ENCODE assay signal across 32 cellular contexts in the genomic region with DNA sequence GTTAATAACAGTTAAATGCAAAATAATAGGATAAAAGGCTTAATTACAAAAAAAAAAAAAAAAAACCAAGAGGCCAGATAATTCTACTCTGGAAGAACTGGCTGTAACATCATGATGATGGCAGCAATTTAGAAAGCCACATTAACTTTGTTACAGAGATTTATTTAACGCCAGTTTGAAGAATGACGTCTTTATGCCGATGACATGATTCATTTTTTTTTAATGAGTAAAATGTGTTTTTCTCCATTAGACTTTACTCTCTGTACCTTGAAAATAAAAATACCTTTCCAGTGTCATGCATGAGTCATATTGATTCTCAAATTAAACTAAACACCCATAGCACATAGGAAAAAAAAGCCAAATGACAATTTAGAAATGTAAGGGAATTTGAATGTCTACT.
"Had no signal": no experiment of that assay in that cellular context is flagged by ENCODE, and none has a peak within 500 bp of the region (broad histone marks: within the 10 kb centered on the region; RNA-seq: fewer than 3 reads in every experiment).

No MANE protein-coding gene starts in this region.

- H3K4me3 Mint-ChIP-seq: activated CD4-positive, alpha-beta memory T cell treated with anti-CD3 and anti-CD28 coated beads for 36 hours; activated CD4-positive, alpha-beta T cell treated with anti-CD3 and anti-CD28 coated beads for 36 hours; activated CD4-positive, alpha-beta T cell treated with anti-CD3 and anti-CD28 coated beads, Interleukin-2, amount 10 ng/mL, durations not matched to agents 24 days and 14 days; activated CD8-positive, alpha-beta memory T cell treated with anti-CD3 and anti-CD28 coated beads, Interleukin-2, amount 10 ng/mL, durations not matched to agents 7 days and 5 days; activated CD8-positive, alpha-beta T cell treated with anti-CD3 and anti-CD28 coated beads, Interleukin-2, amount 10 ng/mL, durations not matched to agents 7 days and 5 days; activated naive CD4-positive, alpha-beta T cell treated with anti-CD3 and anti-CD28 coated beads, Interleukin-2, amount 10 ng/mL, durations not matched to agents 7 days and 5 days; activated naive CD8-positive, alpha-beta T cell treated with anti-CD3 and anti-CD28 coated beads, Interleukin-2, amount 10 ng/mL, durations not matched to agents 7 days and 5 days; activated T-cell treated with anti-CD3 and anti-CD28 coated beads, Interleukin-2, amount 50 U/mL, for 72 hours; brain; T-helper 17 cell; T-helper 2 cell treated with Interferon-gamma antibody and Interleukin-4, amounts not matched to agents 5 μg/mL and 100 μg/mL, for 36 hours had no signal

- H3K9me3 Mint-ChIP-seq: activated CD4-positive, alpha-beta T cell treated with anti-CD3 and anti-CD28 coated beads, Interleukin-2, amount 10 ng/mL, durations not matched to agents 24 days and 14 days had no signal

- H3K27me3 Mint-ChIP-seq: activated CD4-positive, alpha-beta memory T cell treated with anti-CD3 and anti-CD28 coated beads for 36 hours; activated CD4-positive, alpha-beta T cell treated with anti-CD3 and anti-CD28 coated beads for 36 hours; activated CD4-positive, alpha-beta T cell treated with anti-CD3 and anti-CD28 coated beads, Interleukin-2, amount 10 ng/mL, durations not matched to agents 24 days and 14 days; activated CD8-positive, alpha-beta memory T cell treated with anti-CD3 and anti-CD28 coated beads, Interleukin-2, amount 10 ng/mL, durations not matched to agents 7 days and 5 days; activated naive CD4-positive, alpha-beta T cell treated with anti-CD3 and anti-CD28 coated beads, Interleukin-2, amount 10 ng/mL, durations not matched to agents 7 days and 5 days; activated naive CD8-positive, alpha-beta T cell treated with anti-CD3 and anti-CD28 coated beads, Interleukin-2, amount 10 ng/mL, durations not matched to agents 7 days and 5 days; brain; T-helper 17 cell had no signal

- ATAC-seq: activated CD4-positive, alpha-beta T cell treated with anti-CD3 and anti-CD28 coated beads for 36 hours; activated CD8-positive, alpha-beta memory T cell treated with anti-CD3 and anti-CD28 coated beads, Interleukin-2, amount 10 ng/mL, durations not matched to agents 7 days and 5 days; activated CD8-positive, alpha-beta T cell treated with anti-CD3 and anti-CD28 coated beads, Interleukin-2, amount 10 ng/mL, durations not matched to agents 7 days and 5 days; activated naive CD4-positive, alpha-beta T cell treated with anti-CD3 and anti-CD28 coated beads, Interleukin-2, amount 50 U/mL, for 72 hours; activated T-cell treated with anti-CD3 and anti-CD28 coated beads, Interleukin-2, amount 50 U/mL, for 72 hours; foreskin keratinocyte; gastrocnemius medialis; heart left ventricle; T-helper 17 cell had no signal

- H3K36me3 Mint-ChIP-seq: activated CD4-positive, alpha-beta memory T cell treated with anti-CD3 and anti-CD28 coated beads for 36 hours; activated CD8-positive, alpha-beta memory T cell treated with anti-CD3 and anti-CD28 coated beads, Interleukin-2, amount 10 ng/mL, durations not matched to agents 7 days and 5 days; activated naive CD4-positive, alpha-beta T cell treated with anti-CD3 and anti-CD28 coated beads, Interleukin-2, amount 10 ng/mL, durations not matched to agents 7 days and 5 days; activated naive CD4-positive, alpha-beta T cell treated with anti-CD3 and anti-CD28 coated beads, Interleukin-2, amount 50 U/mL, for 72 hours; activated naive CD8-positive, alpha-beta T cell treated with anti-CD3 and anti-CD28 coated beads, Interleukin-2, amount 10 ng/mL, durations not matched to agents 7 days and 5 days; brain had no signal

- FAIRE-seq: endothelial cell of umbilical vein had no signal

- H3K27ac Mint-ChIP-seq: activated CD4-positive, alpha-beta memory T cell treated with anti-CD3 and anti-CD28 coated beads for 36 hours; activated CD4-positive, alpha-beta T cell treated with anti-CD3 and anti-CD28 coated beads for 36 hours; activated CD4-positive, alpha-beta T cell treated with anti-CD3 and anti-CD28 coated beads, Interleukin-2, amount 10 ng/mL, durations not matched to agents 24 days and 14 days; activated CD8-positive, alpha-beta memory T cell treated with anti-CD3 and anti-CD28 coated beads, Interleukin-2, amount 10 ng/mL, durations not matched to agents 7 days and 5 days; activated CD8-positive, alpha-beta T cell treated with anti-CD3 and anti-CD28 coated beads, Interleukin-2, amount 10 ng/mL, durations not matched to agents 7 days and 5 days; activated naive CD4-positive, alpha-beta T cell treated with anti-CD3 and anti-CD28 coated beads, Interleukin-2, amount 10 ng/mL, durations not matched to agents 7 days and 5 days; activated naive CD4-positive, alpha-beta T cell treated with anti-CD3 and anti-CD28 coated beads, Interleukin-2, amount 50 U/mL, for 72 hours; activated T-cell treated with anti-CD3 and anti-CD28 coated beads, Interleukin-2, amount 50 U/mL, for 72 hours; T-helper 17 cell; T-helper 2 cell treated with Interferon-gamma antibody and Interleukin-4, amounts not matched to agents 5 μg/mL and 100 μg/mL, for 36 hours had no signal

- H3K4me1 Mint-ChIP-seq: activated CD4-positive, alpha-beta T cell treated with anti-CD3 and anti-CD28 coated beads for 36 hours; activated CD4-positive, alpha-beta T cell treated with anti-CD3 and anti-CD28 coated beads, Interleukin-2, amount 10 ng/mL, durations not matched to agents 24 days and 14 days; activated CD8-positive, alpha-beta memory T cell treated with anti-CD3 and anti-CD28 coated beads, Interleukin-2, amount 10 ng/mL, durations not matched to agents 7 days and 5 days; activated naive CD4-positive, alpha-beta T cell treated with anti-CD3 and anti-CD28 coated beads, Interleukin-2, amount 10 ng/mL, durations not matched to agents 7 days and 5 days; activated naive CD8-positive, alpha-beta T cell treated with anti-CD3 and anti-CD28 coated beads, Interleukin-2, amount 10 ng/mL, durations not matched to agents 7 days and 5 days; T-helper 17 cell had no signal

- DNase-seq: activated CD4-positive, alpha-beta memory T cell treated with anti-CD3 and anti-CD28 coated beads for 36 hours; activated CD4-positive, alpha-beta T cell treated with anti-CD3 and anti-CD28 coated beads for 36 hours; activated CD4-positive, alpha-beta T cell treated with anti-CD3 and anti-CD28 coated beads, Interleukin-2, amount 10 ng/mL, durations not matched to agents 24 days and 14 days; activated CD4-positive, CD25-positive, alpha-beta regulatory T cell; activated CD4-positive, CD25-positive, alpha-beta regulatory T cell treated with anti-CD3 and anti-CD28 coated beads, Interleukin-2, amount 50 U/mL, for 72 hours; activated CD8-positive, alpha-beta memory T cell treated with anti-CD3 and anti-CD28 coated beads, Interleukin-2, amount 10 ng/mL, durations not matched to agents 7 days and 5 days; activated CD8-positive, alpha-beta memory T cell treated with anti-CD3 and anti-CD28 coated beads, Interleukin-2, amount 50 U/mL, for 4 hours; activated CD8-positive, alpha-beta T cell treated with anti-CD3 and anti-CD28 coated beads, Interleukin-2, amount 10 ng/mL, durations not matched to agents 7 days and 5 days; activated gamma-delta T cell; activated naive CD4-positive, alpha-beta T cell; activated naive CD4-positive, alpha-beta T cell treated with anti-CD3 and anti-CD28 coated beads, Interleukin-2, amount 10 ng/mL, durations not matched to agents 7 days and 5 days; activated naive CD8-positive, alpha-beta T cell treated with anti-CD3 and anti-CD28 coated beads, Interleukin-2, amount 10 ng/mL, durations not matched to agents 7 days and 5 days; activated T-cell treated with anti-CD3 and anti-CD28 coated beads, Interleukin-2, amount 50 U/mL, for 1 hour; activated T-cell treated with anti-CD3 and anti-CD28 coated beads, Interleukin-2, amount 50 U/mL, for 72 hours; central memory CD4-positive, alpha-beta T cell; cerebellar nuclear complex; colonic mucosa; effector CD8-positive, alpha-beta T cell; esophagus squamous epithelium; foreskin keratinocyte; gastrocnemius medialis; glutamatergic neuron; heart left ventricle; T-helper 17 cell; T1000 had no signal

- H3K4me3 ChIP-seq: ascending aorta, breast epithelium, cardiac muscle cell, colonic mucosa, esophagus squamous epithelium, gastrocnemius medialis, heart left ventricle had no signal
